In genomic region chr17:63772801-63773271, GRCh38 we compare ENCODE assay signal across 8 cellular contexts. TPM values are rescaled to one million over a fixed set of nuclear protein-coding genes. Genes with fewer than 3 reads are reported as not detected.
DNase-seq lines count a peak whose midpoint lies in the region; ATAC-seq and TF ChIP-seq lines count a peak whose summit lies in the region.

No MANE protein-coding gene starts in this region.

- H3K4me3 ChIP-seq in choroid plexus epithelial cell (ENCODE audit: low read depth, low read length) = peak overlapping the region; percentile 72
- peak overlapping the region; percentile 92 for H3K4me3 ChIP-seq in mononuclear cell (ENCODE audit: low read length)

- no peak for TF ChIP-seq CTCF in choroid plexus epithelial cell (conservative IDR thresholded peaks at IDR 0.05; ENCODE audit: low read depth, low read length)

- peak; percentile 10 for DNase-seq in NCI-H1092 treated with DMSO at 0.1 percent for 48 hours (lab: John Stamatoyannopoulos, UW)
- no peak for DNase-seq in NCI-H1092 (lab: John Stamatoyannopoulos, UW)
- peak; percentile 26 for DNase-seq in NOMO-1 treated with DMSO at 0.1 percent for 48 hours (lab: John Stamatoyannopoulos, UW; ENCODE audit: unreplicated experiment)
- DNase-seq in choroid plexus epithelial cell (ENCODE audit: low read depth) = peak; percentile 56
- no peak for DNase-seq in activated CD4-positive, CD25-positive, alpha-beta regulatory T cell treated with anti-CD3 and anti-CD28 coated beads, Interleukin-2, amount 50 U/mL, for 72 hours

- peaks cover 59% of the 10 kb centered on the region for H3K4me1 ChIP-seq in mononuclear cell (ENCODE audit: insufficient read depth, low read length)

- no peak for ATAC-seq in GM19455 (IDR thresholded peaks at IDR 0.05; ENCODE audit: unreplicated experiment)
- no peak for ATAC-seq in GM19351 (IDR thresholded peaks at IDR 0.05; ENCODE audit: unreplicated experiment)

- no peaks in the 10 kb centered on the region for H3K9me3 ChIP-seq in mononuclear cell (ENCODE audit: low read depth, low read length)

- H3K27me3 ChIP-seq in mononuclear cell (ENCODE audit: insufficient read depth, low read length) = no peaks in the 10 kb centered on the region

RNA-seq across cellular contexts. Expression of gene CCDC47, which starts 0.6 kb away (rescaled TPM):
- total RNA-seq in mononuclear cell = 38.9 TPM

RNA-seq across cellular contexts. Expression of gene DDX42, which starts 1.1 kb away (rescaled TPM):
- total RNA-seq in mononuclear cell = 112 TPM

RNA-seq across cellular contexts. Expression of gene STRADA, which starts 31.2 kb away (rescaled TPM):
- 37.7 TPM for total RNA-seq in mononuclear cell

RNA-seq across cellular contexts. Expression of gene PSMC5, which starts 54.4 kb away (rescaled TPM):
- total RNA-seq in mononuclear cell = 15.3 TPM

RNA-seq across cellular contexts. Expression of gene FTSJ3, which starts 54.6 kb away (rescaled TPM):
- 13.2 TPM for total RNA-seq in mononuclear cell

Comparison
In these comparisons a context has a peak if more than half of its experiments do, and no peak if none do; other contexts are left out.
1. DNase-seq: peak in NCI-H1092 treated with DMSO at 0.1 percent for 48 hours (single experiment), NOMO-1 treated with DMSO at 0.1 percent for 48 hours (single experiment) and choroid plexus epithelial cell (single experiment); none in NCI-H1092 (single experiment) and activated CD4-positive, CD25-positive, alpha-beta regulatory T cell treated with anti-CD3 and anti-CD28 coated beads, Interleukin-2, amount 50 U/mL, for 72 hours (single experiment).